1 cellular context compared by ENCODE assay signal in the genomic region with DNA sequence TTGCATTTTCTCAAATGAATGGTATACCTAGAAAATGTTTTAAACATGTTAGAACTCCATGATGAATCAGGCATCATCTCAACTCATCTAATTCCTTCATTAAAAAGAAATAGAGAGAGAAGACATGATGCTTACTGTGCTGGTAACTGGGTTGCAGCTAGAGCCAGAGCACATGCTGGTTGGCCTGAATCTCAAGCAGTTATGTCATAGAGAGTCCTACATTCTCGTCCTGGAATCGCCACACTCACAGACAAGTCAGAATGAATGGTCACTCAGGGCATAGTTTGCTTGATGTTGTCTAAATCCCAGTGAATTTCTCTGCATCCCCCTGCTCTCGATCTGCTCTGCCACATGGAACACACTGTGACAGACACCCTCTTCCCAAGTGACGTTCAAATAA. TPM values are rescaled to one million over a fixed set of nuclear protein-coding genes. Genes with fewer than 3 reads are reported as not detected.
"Had no signal": no experiment of that assay in that cellular context is flagged by ENCODE, and none has a peak within 500 bp of the region (broad histone marks: within the 10 kb centered on the region; RNA-seq: fewer than 3 reads in every experiment).

No MANE protein-coding gene starts in this region.

RNA-seq across cellular contexts. Expression of a gene that starts 0.7 kb away (rescaled TPM):
- total RNA-seq: GM12878 had no signal

RNA-seq across cellular contexts. Expression of a gene that starts 4.9 kb away (rescaled TPM):
- total RNA-seq: GM12878 had no signal

RNA-seq across cellular contexts. Expression of a gene that starts 10.7 kb away (rescaled TPM):
- total RNA-seq: GM12878 had no signal

RNA-seq across cellular contexts. Expression of a gene that starts 12.4 kb away (rescaled TPM):
- total RNA-seq: GM12878 had no signal

RNA-seq across cellular contexts. Expression of a gene that starts 18.1 kb away (rescaled TPM):
- total RNA-seq: GM12878 had no signal
